7 cellular contexts compared by ENCODE assay signal in genomic region chr7:99379043-99379577, GRCh38. TPM values are rescaled to one million over a fixed set of nuclear protein-coding genes. Genes with fewer than 3 reads are reported as not detected.
DNase-seq lines count a peak whose midpoint lies in the region; ATAC-seq and TF ChIP-seq lines count a peak whose summit lies in the region.

No MANE protein-coding gene starts in this region.

- H3K27ac ChIP-seq in Peyer's patch (peak overlapping the region; percentile 79 to 90 (median 82)), adrenal gland (peak overlapping the region; percentile 37 to 94 (median 57))

- intact Hi-C loops in adrenal gland (cut with DNase I) = no loop called here
- intact Hi-C loops in left cardiac atrium (cut with DNase I) = no loop called here

- peak overlapping the region in 2 of 4 donors; percentile 23 to 30 for H3K4me3 ChIP-seq in Peyer's patch
- H3K4me3 ChIP-seq in adrenal gland = no peak overlapping the region
- H3K4me3 ChIP-seq in skeletal muscle cell (ENCODE audit: low read depth, low read length) = no peak overlapping the region

- TF ChIP-seq CTCF in Peyer's patch (IDR thresholded peaks at IDR 0.05) (peak in 1 of 6 experiments; percentile 11), adrenal gland (IDR thresholded peaks at IDR 0.05) (peak in 1 of 6 experiments; percentile 12)

- ATAC-seq in GM19395 (IDR thresholded peaks at IDR 0.05; ENCODE audit: unreplicated experiment) (peak; percentile 20), left cardiac atrium (peak; percentile 58 to 67), HG03520 (IDR thresholded peaks at IDR 0.05; ENCODE audit: unreplicated experiment) (no peak)

- peaks cover 0 to 52% (median 28%) of the 10 kb centered on the region in 4 donors for H3K4me1 ChIP-seq in Peyer's patch
- peaks cover 16 to 45% of the 10 kb centered on the region in 2 donors for H3K4me1 ChIP-seq in adrenal gland (replicated peaks in 1 of 2)

- DNase-seq in Peyer's patch (peak in 2 of 3 donors; percentile 59 to 75), adrenal gland (peak in 6 of 7 donors; percentile 53 to 82 (median 64)), left cardiac atrium (peak; percentile 82), skeletal muscle cell (ENCODE audit: low read depth) (peak; percentile 86), NCI-H748 treated with DMSO at 0.1 percent for 48 hours (lab: John Stamatoyannopoulos, UW) (no peak)

- peaks cover 0 to 20% (median 0%) of the 10 kb centered on the region in 3 donors for H3K36me3 ChIP-seq in Peyer's patch
- no peaks in the 10 kb centered on the region for H3K36me3 ChIP-seq in adrenal gland (replicated peaks in 1 of 2)

- TF ChIP-seq POLR2A in Peyer's patch (IDR thresholded peaks at IDR 0.05) = no peak
- peak in 1 of 2 donors; percentile 9 for TF ChIP-seq POLR2A in adrenal gland (IDR thresholded peaks at IDR 0.05)

- 27 to 52% (median 43%) methylated on average over 7 of the region's 7 CpGs for WGBS in adrenal gland, 4 donors

- no peaks in the 10 kb centered on the region for H3K9me3 ChIP-seq in Peyer's patch
- H3K9me3 ChIP-seq in adrenal gland (replicated peaks in 1 of 3) = no peaks in the 10 kb centered on the region

- H3K27me3 ChIP-seq in Peyer's patch (no peaks in the 10 kb centered on the region), adrenal gland (no peaks in the 10 kb centered on the region)

RNA-seq across cellular contexts. Expression of gene ARPC1B, which starts 4.6 kb away (rescaled TPM):
- 100 to 1,000 TPM; 228 to 386 (median 343) TPM for total RNA-seq in Peyer's patch
- 100 to 1,000 TPM in 5 of 8 donors, 10 to 100 TPM in 3; 74.3 to 353 (median 117) TPM for total RNA-seq in adrenal gland
- polyA plus RNA-seq in adrenal gland = 10 to 100 TPM; 57.2 to 97.9 (median 90.7) TPM
- total RNA-seq in left cardiac atrium = 10 to 100 TPM; 71.7 to 88.0 TPM

RNA-seq across cellular contexts. Expression of gene PDAP1, which starts 29.3 kb away (rescaled TPM):
- total RNA-seq in Peyer's patch (10 to 100 TPM; 32.4 to 52.0 (median 40.6) TPM), adrenal gland (100 to 1,000 TPM in 1 of 8 donors, 10 to 100 TPM in 7; 43.6 to 126 (median 87.2) TPM), left cardiac atrium (10 to 100 TPM; 76.0 to 96.8 TPM)
- 100 to 1,000 TPM in 1 of 3 donors, 10 to 100 TPM in 2; 87.8 to 187 (median 95.8) TPM for polyA plus RNA-seq in adrenal gland

RNA-seq across cellular contexts. Expression of gene BUD31, which starts 29.7 kb away (rescaled TPM):
- total RNA-seq in Peyer's patch = 10 to 100 TPM; 44.7 to 82.0 (median 58.4) TPM
- 100 to 1,000 TPM in 1 of 8 donors, 10 to 100 TPM in 7; 59.0 to 101 (median 76.7) TPM for total RNA-seq in adrenal gland
- polyA plus RNA-seq in adrenal gland = 100 to 1,000 TPM; 141 to 287 (median 208) TPM
- 10 to 100 TPM; 44.9 to 51.7 TPM for total RNA-seq in left cardiac atrium

RNA-seq across cellular contexts. Expression of gene ARPC1A, which starts 53.4 kb away (rescaled TPM):
- total RNA-seq in Peyer's patch (100 to 1,000 TPM; 195 to 278 (median 225) TPM), adrenal gland (100 to 1,000 TPM; 118 to 156 (median 133) TPM), left cardiac atrium (100 to 1,000 TPM in 1 of 2 donors, 10 to 100 TPM in 1; 98.8 to 112 TPM)
- polyA plus RNA-seq in adrenal gland = 100 to 1,000 TPM; 161 to 214 (median 199) TPM

RNA-seq across cellular contexts. Expression of gene PTCD1, which starts 59.5 kb away (rescaled TPM):
- total RNA-seq in Peyer's patch (1 to 10 TPM; 8.3 to 9.1 (median 8.6) TPM), adrenal gland (1 to 10 TPM; 4.5 to 9.2 (median 6.4) TPM), left cardiac atrium (1 to 10 TPM; 2.6 to 2.8 TPM)
- 1 to 10 TPM; 2.5 to 6.5 (median 3.6) TPM for polyA plus RNA-seq in adrenal gland
